8 cellular contexts compared by ENCODE assay signal in genomic region chr1:144532156-144532607, GRCh38.
DNase-seq lines count a peak whose midpoint lies in the region; ATAC-seq and TF ChIP-seq lines count a peak whose summit lies in the region.
"Not testable (repeated sequence)": the region's sequence is repeated elsewhere in the genome, so short reads cannot be mapped to it uniquely, and the experiment has no call there.

No MANE protein-coding gene starts in this region.

- H3K4me3 Mint-ChIP-seq in activated CD8-positive, alpha-beta memory T cell treated with anti-CD3 and anti-CD28 coated beads, Interleukin-2, amount 10 ng/mL, durations not matched to agents 7 days and 5 days: not testable (repeated sequence)

- H3K27me3 Mint-ChIP-seq in activated CD8-positive, alpha-beta memory T cell treated with anti-CD3 and anti-CD28 coated beads, Interleukin-2, amount 10 ng/mL, durations not matched to agents 7 days and 5 days: not testable (repeated sequence)

- not testable (repeated sequence) for BruUV-seq in OCI-LY7 (replicated peaks; lab: Mats Ljungman, UMichigan)

- peak; percentile 55 for ATAC-seq in GM19043 (IDR thresholded peaks at IDR 0.05; ENCODE audit: low read depth, unreplicated experiment)
- peak; percentile 78 for ATAC-seq in activated CD8-positive, alpha-beta memory T cell treated with anti-CD3 and anti-CD28 coated beads, Interleukin-2, amount 10 ng/mL, durations not matched to agents 7 days and 5 days
- ATAC-seq in body of pancreas: peak; percentile 67
- peak; percentile 55 for ATAC-seq in mucosa of descending colon

- not testable (repeated sequence) for H3K9me3 ChIP-seq in OCI-LY7 (ENCODE audit: low read length); body of pancreas; mucosa of descending colon

- WGBS in body of pancreas, 2 donors: 19 to 22% methylated on average over 9 of the region's 9 CpGs

- POLR2A ChIA-PET in OCI-LY7 (lab: Charles Lee): not testable (repeated sequence)

- peaks cover 27% of the 10 kb centered on the region for H3K4me1 Mint-ChIP-seq in activated CD8-positive, alpha-beta memory T cell treated with anti-CD3 and anti-CD28 coated beads, Interleukin-2, amount 10 ng/mL, durations not matched to agents 7 days and 5 days

- H3K4me3 ChIP-seq in OCI-LY7 (ENCODE audit: low read depth, low read length, poor library complexity, severe bottlenecking); body of pancreas; fibroblast of villous mesenchyme (ENCODE audit: low read depth, low read length); mucosa of descending colon: not testable (repeated sequence)

- H3K4me1 ChIP-seq in OCI-LY7 (ENCODE audit: insufficient read depth, low read length, poor library complexity, severe bottlenecking); body of pancreas; mucosa of descending colon (ENCODE audit: low read depth): not testable (repeated sequence)

- peak; percentile 17 for TF ChIP-seq CTCF in AG09319 (IDR thresholded peaks at IDR 0.05; ENCODE audit: low read depth, low read length)
- peak; percentile 63 for TF ChIP-seq CTCF in OCI-LY7 (conservative IDR thresholded peaks at IDR 0.05; ENCODE audit: low read length)
- TF ChIP-seq CTCF in body of pancreas (IDR thresholded peaks at IDR 0.05): peak in 3 of 7 experiments; percentile 13 to 30 (median 29)
- TF ChIP-seq CTCF in fibroblast of villous mesenchyme (IDR thresholded peaks at IDR 0.05; ENCODE audit: insufficient read depth, low read depth, low read length): peak; percentile 36
- not testable (repeated sequence) for TF ChIP-seq CTCF in mucosa of descending colon (IDR thresholded peaks at IDR 0.05)

- H4K20me1 ChIP-seq in OCI-LY7 (ENCODE audit: insufficient read depth, low read length): not testable (repeated sequence)

- H3K36me3 Mint-ChIP-seq in activated CD8-positive, alpha-beta memory T cell treated with anti-CD3 and anti-CD28 coated beads, Interleukin-2, amount 10 ng/mL, durations not matched to agents 7 days and 5 days: not testable (repeated sequence)

- not testable (repeated sequence) for DNase-seq in AG09319 (ENCODE audit: extremely low read depth, low read depth); OCI-LY7 (ENCODE audit: low spot score); activated CD8-positive, alpha-beta memory T cell treated with anti-CD3 and anti-CD28 coated beads, Interleukin-2, amount 10 ng/mL, durations not matched to agents 7 days and 5 days; body of pancreas; fibroblast of villous mesenchyme (ENCODE audit: low read depth); mucosa of descending colon
- DNase-seq in stimulated activated CD4-positive, alpha-beta T cell treated with anti-CD3 and anti-CD28 coated beads, Interleukin-4, amount 100 ng/mL, for 24 hours: peak; percentile 19

- not testable (repeated sequence) for H3K27ac ChIP-seq in OCI-LY7 (ENCODE audit: low read depth, low read length, poor library complexity, severe bottlenecking); body of pancreas

- H3K9me2 ChIP-seq in OCI-LY7 (ENCODE audit: insufficient read depth, low read length): not testable (repeated sequence)

- H3K79me2 ChIP-seq in OCI-LY7 (ENCODE audit: insufficient read depth, low read depth, low read length): not testable (repeated sequence)

- not testable (repeated sequence) for H3K9me3 Mint-ChIP-seq in activated CD8-positive, alpha-beta memory T cell treated with anti-CD3 and anti-CD28 coated beads, Interleukin-2, amount 10 ng/mL, durations not matched to agents 7 days and 5 days (ENCODE audit: low read depth)

- not testable (repeated sequence) for H2AFZ ChIP-seq in OCI-LY7 (ENCODE audit: low read length)

- TF ChIP-seq POLR2A in body of pancreas (IDR thresholded peaks at IDR 0.05): not testable (repeated sequence)

- not testable (repeated sequence) for H3K4me2 ChIP-seq in OCI-LY7 (ENCODE audit: low read length)

- H3K27me3 ChIP-seq in body of pancreas: not testable (repeated sequence)

- not testable (repeated sequence) for H3K36me3 ChIP-seq in OCI-LY7 (ENCODE audit: insufficient read depth, low read length); body of pancreas (replicated peaks in 1 of 2; ENCODE audit: insufficient read depth in 1 of 2, low read depth in 2 of 2); mucosa of descending colon (ENCODE audit: low read depth)

- CTCF ChIA-PET in OCI-LY7 (lab: Charles Lee; ENCODE audit: unreplicated experiment); activated CD8-positive, alpha-beta memory T cell treated with anti-CD3 and anti-CD28 coated beads, Interleukin-2, amount 10 ng/mL, durations not matched to agents 7 days and 5 days (lab: Charles Lee): not testable (repeated sequence)

- intact Hi-C loops in OCI-LY7 (cut with micrococcal nuclease; ENCODE audit: unreplicated experiment); body of pancreas (cut with DNase I); mucosa of descending colon (cut with DNase I, micrococcal nuclease): not testable (repeated sequence)

- H3K27ac Mint-ChIP-seq in activated CD8-positive, alpha-beta memory T cell treated with anti-CD3 and anti-CD28 coated beads, Interleukin-2, amount 10 ng/mL, durations not matched to agents 7 days and 5 days: not testable (repeated sequence)
